In the genomic region with DNA sequence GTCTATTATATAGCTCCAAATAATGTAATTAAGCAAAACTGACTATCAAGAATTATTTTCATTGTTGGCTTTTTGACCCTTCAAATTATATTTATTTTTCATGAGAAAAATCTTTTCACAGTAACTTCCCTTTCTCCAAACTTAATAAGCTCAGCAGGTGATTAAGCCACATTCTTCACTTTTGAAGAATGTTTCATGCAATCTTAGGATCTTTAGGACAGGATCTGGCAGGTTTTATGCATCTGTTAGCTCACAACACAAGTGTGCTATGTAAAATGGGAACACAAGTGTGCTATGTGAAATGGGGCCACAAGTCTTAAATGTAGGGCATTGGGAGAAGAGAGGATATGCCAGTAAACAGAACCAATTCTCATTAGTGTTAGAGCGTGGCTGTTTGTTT, we compare ENCODE assay signal across 27 cellular contexts. TPM values are rescaled to one million over a fixed set of nuclear protein-coding genes. Genes with fewer than 3 reads are reported as not detected.
"Had no signal": no experiment of that assay in that cellular context is flagged by ENCODE, and none has a peak within 500 bp of the region (broad histone marks: within the 10 kb centered on the region; RNA-seq: fewer than 3 reads in every experiment).

No MANE protein-coding gene starts in this region.

- H3K27ac ChIP-seq: colonic mucosa, esophagus squamous epithelium, gastroesophageal sphincter, heart left ventricle, hepatocyte, left lung, lower lobe of right lung had no signal

- ATAC-seq: effector memory CD8-positive, alpha-beta T cell; esophagus mucosa; gastroesophageal sphincter; heart left ventricle; left cardiac atrium; left lung; left ventricle myocardium superior; lower lobe of right lung; naive thymus-derived CD4-positive, alpha-beta T cell had no signal

- H3K27ac Mint-ChIP-seq: dendritic cell treated with granulocyte-macrophage colony-stimulating factor and Interleukin-4, amounts not matched to agents 40 ng/mL and 50 ng/mL, for 4 days; effector memory CD8-positive, alpha-beta T cell; endodermal cell; immature natural killer cell; memory B cell; naive thymus-derived CD4-positive, alpha-beta T cell had no signal

- H3K4me3 Mint-ChIP-seq: dendritic cell treated with granulocyte-macrophage colony-stimulating factor and Interleukin-4, amounts not matched to agents 40 ng/mL and 50 ng/mL, for 4 days; effector memory CD8-positive, alpha-beta T cell; endodermal cell; immature natural killer cell; memory B cell; naive thymus-derived CD4-positive, alpha-beta T cell had no signal

- H3K27me3 ChIP-seq: colonic mucosa, esophagus squamous epithelium, gastroesophageal sphincter, heart left ventricle, hepatocyte, left lung had no signal

- H3K4me3 ChIP-seq: colonic mucosa, esophagus squamous epithelium, gastroesophageal sphincter, heart left ventricle, hepatocyte, left lung, lower lobe of right lung had no signal

- H3K4me1 Mint-ChIP-seq: immature natural killer cell had no signal

- DNase-seq: cerebellar nuclear complex; colonic mucosa; cortex of kidney; effector CD8-positive, alpha-beta T cell; effector memory CD8-positive, alpha-beta T cell; endodermal cell; erythroblast; esophagus squamous epithelium; foreskin fibroblast; heart left ventricle; hypothalamus; immature natural killer cell; islet precursor cell; left cardiac atrium; left lung; left ventricle myocardium superior; lower lobe of right lung; mesendoderm; midbrain; naive thymus-derived CD4-positive, alpha-beta T cell had no signal

- H3K27me3 Mint-ChIP-seq: dendritic cell treated with granulocyte-macrophage colony-stimulating factor and Interleukin-4, amounts not matched to agents 40 ng/mL and 50 ng/mL, for 4 days; effector memory CD8-positive, alpha-beta T cell; memory B cell; naive thymus-derived CD4-positive, alpha-beta T cell had no signal

- H3K4me2 ChIP-seq: hepatocyte had no signal

- FAIRE-seq: frontal cortex had no signal

- H3K79me2 ChIP-seq: hepatocyte had no signal

- H3K36me3 ChIP-seq: colonic mucosa had no signal

- H3K9me3 Mint-ChIP-seq: dendritic cell treated with granulocyte-macrophage colony-stimulating factor and Interleukin-4, amounts not matched to agents 40 ng/mL and 50 ng/mL, for 4 days; effector memory CD8-positive, alpha-beta T cell; endodermal cell; immature natural killer cell; memory B cell had no signal

- H3K9me3 ChIP-seq: colonic mucosa, esophagus squamous epithelium, gastroesophageal sphincter, heart left ventricle, left lung, lower lobe of right lung had no signal

- H2AFZ ChIP-seq: hepatocyte had no signal

- H3K4me1 ChIP-seq: colonic mucosa, gastroesophageal sphincter, left lung had no signal

RNA-seq across cellular contexts. Expression of a gene that starts 54.3 kb away (rescaled TPM):
- total RNA-seq: mononuclear cell had no signal
- polyA plus RNA-seq: hepatocyte; immature natural killer cell; naive thymus-derived CD4-positive, alpha-beta T cell had no signal
